3 cellular contexts compared by ENCODE assay signal in genomic region chr1:200540281-200540680, GRCh38.
TF ChIP-seq lines count a peak whose summit lies in the region.

No MANE protein-coding gene starts in this region.

TF ChIP-seq in GM12891, 5 proteins besides CTCF, POLR2A, EP300 and RAD21:
- TF ChIP-seq SPI1 (IDR thresholded peaks at IDR 0.05; ENCODE audit: low read depth, low read length) (no peak), TAF1 (IDR thresholded peaks at IDR 0.05; ENCODE audit: low read depth, low read length) (no peak), POU2F2 (IDR thresholded peaks at IDR 0.05; ENCODE audit: low read depth, low read length) (no peak), PAX5 (IDR thresholded peaks at IDR 0.05; ENCODE audit: insufficient read depth, low read length, severe bottlenecking) (no peak), POLR2AphosphoS5 (IDR thresholded peaks at IDR 0.05; ENCODE audit: low read depth, low read length) (no peak)

TF ChIP-seq in IMR-90, 13 proteins besides CTCF, POLR2A, EP300 and RAD21:
- TF ChIP-seq RFX5 (IDR thresholded peaks at IDR 0.05; ENCODE audit: low read depth, low read length) (no peak), MAFK (IDR thresholded peaks at IDR 0.05; ENCODE audit: low read depth, low read length) (no peak), FOS (IDR thresholded peaks at IDR 0.05; ENCODE audit: low read depth, low read length) (no peak), NFE2L2 (IDR thresholded peaks at IDR 0.05; ENCODE audit: low read depth, low read length) (no peak), MAZ (IDR thresholded peaks at IDR 0.05; ENCODE audit: borderline replicate concordance, low read depth, low read length) (no peak), USF2 (IDR thresholded peaks at IDR 0.05; ENCODE audit: low read depth, low read length) (no peak), BHLHE40 (IDR thresholded peaks at IDR 0.05; ENCODE audit: low read depth, low read length) (no peak), RCOR1 (IDR thresholded peaks at IDR 0.05; ENCODE audit: insufficient replicate concordance, low read length) (no peak), ELK1 (IDR thresholded peaks at IDR 0.05; ENCODE audit: borderline replicate concordance, low read depth, low read length) (no peak), MXI1 (IDR thresholded peaks at IDR 0.05; ENCODE audit: borderline replicate concordance, low read depth, low read length) (no peak), CHD1 (IDR thresholded peaks at IDR 0.05; ENCODE audit: low read depth, low read length) (no peak), SMC3 (IDR thresholded peaks at IDR 0.05; ENCODE audit: low read depth, low read length) (no peak), CEBPB (IDR thresholded peaks at IDR 0.05; ENCODE audit: low read depth, low read length) (no peak)

TF ChIP-seq in H1, 55 proteins besides CTCF, POLR2A, EP300 and RAD21:
- TF ChIP-seq MAX (IDR thresholded peaks at IDR 0.05): no peak
- TF ChIP-seq POU5F1 (IDR thresholded peaks at IDR 0.05; ENCODE audit: low read depth, low read length): no peak
- TF ChIP-seq GABPA (IDR thresholded peaks at IDR 0.05; ENCODE audit: borderline replicate concordance, insufficient read depth, low read length): no peak
- TF ChIP-seq KDM4A (IDR thresholded peaks at IDR 0.05; ENCODE audit: low read depth, low read length, severe bottlenecking): no peak
- TF ChIP-seq EGR1 (IDR thresholded peaks at IDR 0.05; ENCODE audit: borderline replicate concordance, low read depth, low read length): no peak
- TF ChIP-seq KDM5A (IDR thresholded peaks at IDR 0.05; ENCODE audit: low read length): no peak
- no peak for TF ChIP-seq SP4 (IDR thresholded peaks at IDR 0.05; ENCODE audit: low read length)
- no peak for TF ChIP-seq CEBPB (IDR thresholded peaks at IDR 0.05; ENCODE audit: low read depth, low read length)
- no peak for TF ChIP-seq POLR2AphosphoS5 (IDR thresholded peaks at IDR 0.05; ENCODE audit: low read depth, low read length)
- TF ChIP-seq CHD1 (IDR thresholded peaks at IDR 0.05; ENCODE audit: low read depth, low read length): no peak
- TF ChIP-seq TAF7 (optimal IDR thresholded peaks at IDR 0.05; ENCODE audit: borderline replicate concordance, low read depth, low read length): no peak
- no peak for TF ChIP-seq SIN3A (conservative IDR thresholded peaks at IDR 0.05 in 1 of 2, IDR thresholded peaks at IDR 0.05 in 1 of 2; ENCODE audit: low read depth in 1 of 2, low read length in 2 of 2)
